In the genomic region with DNA sequence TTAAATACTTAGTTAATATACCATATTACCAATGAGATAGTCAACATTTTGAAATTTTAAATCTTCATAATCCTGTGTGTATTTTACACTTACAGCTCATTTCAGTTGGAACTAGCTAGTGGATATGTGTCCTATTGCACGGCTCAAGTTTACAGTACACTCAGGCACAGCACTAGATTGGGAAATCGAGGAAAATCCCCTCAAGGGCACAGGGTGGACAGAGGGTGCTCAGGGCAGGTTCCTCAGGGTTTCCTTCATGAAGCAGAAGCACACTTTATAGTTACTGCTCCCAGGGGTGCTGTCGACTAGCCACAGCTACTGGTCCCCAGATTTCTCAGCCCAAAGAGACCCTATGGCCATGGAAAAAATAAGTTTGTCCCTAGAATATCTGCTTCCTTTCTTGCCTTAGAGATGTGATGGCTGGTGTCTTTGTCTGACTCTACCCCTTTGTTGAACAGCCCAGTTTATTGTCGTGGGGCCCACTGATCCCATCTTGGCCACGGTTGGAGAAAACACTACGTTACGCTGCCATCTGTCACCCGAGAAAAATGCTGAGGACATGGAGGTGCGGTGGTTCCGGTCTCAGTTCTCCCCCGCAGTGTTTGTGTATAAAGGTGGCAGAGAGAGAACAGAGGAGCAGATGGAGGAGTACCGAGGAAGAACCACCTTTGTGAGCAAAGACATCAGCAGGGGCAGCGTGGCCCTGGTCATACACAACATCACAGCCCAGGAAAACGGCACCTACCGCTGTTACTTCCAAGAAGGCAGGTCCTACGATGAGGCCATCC, we compare ENCODE assay signal across 8 cellular contexts. TPM values are rescaled to one million over a fixed set of nuclear protein-coding genes. Genes with fewer than 3 reads are reported as not detected.
DNase-seq lines count a peak whose midpoint lies in the region; ATAC-seq, FAIRE-seq and TF ChIP-seq lines count a peak whose summit lies in the region.
"Had no signal": no experiment of that assay in that cellular context is flagged by ENCODE, and none has a peak within 500 bp of the region (broad histone marks: within the 10 kb centered on the region; RNA-seq: fewer than 3 reads in every experiment).

No MANE protein-coding gene starts in this region.

- no peaks in the 10 kb centered on the region for H3K27me3 ChIP-seq in Peyer's patch

- ATAC-seq in HG02840 (IDR thresholded peaks at IDR 0.05; ENCODE audit: low FRiP score, unreplicated experiment) = no peak

- H3K36me3 ChIP-seq in Peyer's patch (peaks cover 0 to 39% (median 0%) of the 10 kb centered on the region in 3 donors), kidney (ENCODE audit: control insufficient read depth in 1 of 2, insufficient read depth in 2 of 2, low read length in 2 of 2) (peaks cover 12 to 30% of the 10 kb centered on the region in 2 donors)

- intact Hi-C loops in kidney (cut with DNase I) = no loop called here

- DNase-seq in AG04449 (ENCODE audit: low read depth, low spot score) (no peak), Peyer's patch (no peak), kidney (no peak), mucosa of gallbladder (ENCODE audit: low spot score) (no peak), NCI-H345 (lab: John Stamatoyannopoulos, UW) (no peak)
- DNase-seq: GDM1 had no signal

- FAIRE-seq in kidney (lab: Jason Lieb, UNC) = no peak

- TF ChIP-seq CTCF in AG04449 (IDR thresholded peaks at IDR 0.05; ENCODE audit: insufficient read depth, low read length, missing control alignments) (no peak), Peyer's patch (IDR thresholded peaks at IDR 0.05) (no peak), kidney (IDR thresholded peaks at IDR 0.05; ENCODE audit: borderline replicate concordance, extremely low read depth, insufficient read depth) (no peak)

- H3K27ac ChIP-seq in Peyer's patch = peak overlapping the region in 1 of 4 donors; percentile 94
- no peak overlapping the region for H3K27ac ChIP-seq in kidney (ENCODE audit: low read depth in 2 of 2, low read length in 2 of 2)

- CTCF ChIA-PET in AG04449 (lab: Yijun Ruan, JAX) = interaction anchor here (0.9 kb wide), 1 partner anchor 117 kb away, joined by 3 read pairs; no protein-coding TSS in a partner anchor

- no peak for TF ChIP-seq POLR2A in Peyer's patch (IDR thresholded peaks at IDR 0.05)

- POLR2A ChIA-PET in AG04449 (lab: Yijun Ruan, JAX) = no interaction called here

- H3K9me3 ChIP-seq in Peyer's patch = no peaks in the 10 kb centered on the region
- H3K9me3 ChIP-seq in kidney (ENCODE audit: control insufficient read depth in 1 of 2, low read length in 2 of 2) = no peaks in the 10 kb centered on the region

- H3K4me3 ChIP-seq in AG04449 (ENCODE audit: low read depth, low read length) (peak overlapping the region; percentile 39), Peyer's patch (peak overlapping the region in 3 of 4 donors; percentile 73 to 92 (median 89)), kidney (ENCODE audit: low read length in 2 of 2) (peak overlapping the region; percentile 40 to 91)

- H3K4me1 ChIP-seq in Peyer's patch = peaks cover 3 to 44% (median 14%) of the 10 kb centered on the region in 4 donors
- peaks cover 14 to 17% of the 10 kb centered on the region in 2 donors for H3K4me1 ChIP-seq in kidney (ENCODE audit: control insufficient read depth in 1 of 2, insufficient read depth in 1 of 2, low read depth in 1 of 2, low read length in 2 of 2)

- H3K9ac ChIP-seq in kidney (ENCODE audit: low read length in 2 of 2) = no peak overlapping the region

RNA-seq across cellular contexts. Expression of a gene that starts 1.5 kb away (rescaled TPM):
- total RNA-seq in Peyer's patch (10 to 100 TPM; 19.6 to 38.0 (median 33.4) TPM), kidney (19.1 TPM), mucosa of gallbladder (23.4 TPM)
- 15.6 TPM for polyA plus RNA-seq in kidney (ENCODE audit: insufficient read depth, low read depth, low replicate concordance)

RNA-seq across cellular contexts. Expression of a gene that starts 18.9 kb away (rescaled TPM):
- 10 to 100 TPM; 13.7 to 62.7 (median 28.1) TPM for total RNA-seq in Peyer's patch
- 20.3 TPM for total RNA-seq in kidney
- 7.9 TPM for polyA plus RNA-seq in kidney (ENCODE audit: insufficient read depth, low read depth, low replicate concordance)
- total RNA-seq in mucosa of gallbladder = 32.1 TPM

RNA-seq across cellular contexts. Expression of a gene that starts 40.9 kb away (rescaled TPM):
- not detected for total RNA-seq in Peyer's patch
- 0.09 TPM for total RNA-seq in kidney
- polyA plus RNA-seq in kidney (ENCODE audit: insufficient read depth, low read depth, low replicate concordance) = not detected
- total RNA-seq in mucosa of gallbladder = not detected
- polyA plus RNA-seq: esophagus had no signal

RNA-seq across cellular contexts. Expression of a gene that starts 57.1 kb away (rescaled TPM):
- total RNA-seq in Peyer's patch (10 to 100 TPM; 34.9 to 84.2 (median 48.5) TPM), kidney (23.1 TPM), mucosa of gallbladder (32.1 TPM)
- polyA plus RNA-seq in kidney (ENCODE audit: insufficient read depth, low read depth, low replicate concordance) = 13.8 TPM

Comparison
In these comparisons a context has a peak if more than half of its experiments do, and no peak if none do; other contexts are left out.
1. H3K4me3 ChIP-seq: peak in every context shown above with its lines; median percentile 89 in Peyer's patch; 66 in kidney; 39 in AG04449.